ENCODE assay signal across 26 cellular contexts in genomic region chr1:15132961-15133360, GRCh38. TPM values are rescaled to one million over a fixed set of nuclear protein-coding genes. Genes with fewer than 3 reads are reported as not detected.
"Had no signal": no experiment of that assay in that cellular context is flagged by ENCODE, and none has a peak within 500 bp of the region (broad histone marks: within the 10 kb centered on the region; RNA-seq: fewer than 3 reads in every experiment).

No MANE protein-coding gene starts in this region.

- FAIRE-seq: islet of Langerhans, kidney had no signal

- H3K9me3 ChIP-seq: lower lobe of right lung, right lobe of liver, testis, thyroid gland, transverse colon, upper lobe of left lung, vagina had no signal

- H3K4me3 ChIP-seq: left lung, lower lobe of right lung, right atrium auricular region, right lobe of liver, smooth muscle cell, testis, thyroid gland, transverse colon, upper lobe of left lung, vagina had no signal

- H3K27me3 ChIP-seq: right atrium auricular region, right lobe of liver, testis, thyroid gland, transverse colon, upper lobe of left lung, vagina had no signal

- H3K27ac ChIP-seq: left lung, lower lobe of right lung, right atrium auricular region, right lobe of liver, testis, thyroid gland, transverse colon, upper lobe of left lung, vagina had no signal

- H3K4me1 ChIP-seq: lower lobe of right lung, right atrium auricular region, right lobe of liver, testis, thyroid gland, transverse colon, upper lobe of left lung, vagina had no signal

- H3K4me2 ChIP-seq: smooth muscle cell had no signal

- H3K36me3 ChIP-seq: left lung, lower lobe of right lung, right atrium auricular region, right lobe of liver, thyroid gland, transverse colon, upper lobe of left lung, vagina had no signal

- DNase-seq: hypothalamus; immature natural killer cell; kidney; left colon; left lung; lower lobe of right lung; mammary epithelial cell; mesenchymal stem cell; naive thymus-derived CD8-positive, alpha-beta T cell; nucleus accumbens; right lobe of liver; stimulated activated CD4-positive, alpha-beta T cell treated with anti-CD3 and anti-CD28 coated beads, Interleukin-1b, Interleukin-23, amount 100 ng/mL, for 48 hours; stimulated activated CD4-positive, alpha-beta T cell treated with anti-CD3 and anti-CD28 coated beads, Interleukin-2, amount 100 ng/mL, for 48 hours; stimulated activated CD4-positive, alpha-beta T cell treated with anti-CD3 and anti-CD28 coated beads, Interleukin-4, amount 100 ng/mL, for 4 hours; stimulated activated CD8-positive, alpha-beta memory T cell treated with anti-CD3 and anti-CD28 coated beads, Interleukin-4, amount 100 ng/mL, for 48 hours; stimulated activated naive CD4-positive, alpha-beta T cell treated with Interleukin-2 at 50 U/mL for 16 hours; stimulated activated naive CD8-positive, alpha-beta T cell treated with anti-CD3 and anti-CD28 coated beads, Interleukin-15, amount 100 ng/mL, for 72 hours; testis; thyroid gland; transverse colon; upper lobe of left lung had no signal

- ATAC-seq: left colon; left lung; lower lobe of right lung; naive thymus-derived CD8-positive, alpha-beta T cell; right lobe of liver; stimulated activated memory B cell treated with anti-CD40 and anti-IgM and Interleukin-4, amounts not matched to agents 10 μg/mL and 1 μg/mL and 100 μg/mL, for 72 hours; stimulated activated naive CD8-positive, alpha-beta T cell treated with anti-CD3 and anti-CD28 coated beads, Interleukin-15, amount 100 ng/mL, for 72 hours had no signal

RNA-seq across cellular contexts. Expression of gene TMEM51, which starts 20.6 kb away (rescaled TPM):
- total RNA-seq: naive thymus-derived CD8-positive, alpha-beta T cell had no signal
- polyA plus RNA-seq: immature natural killer cell; naive thymus-derived CD8-positive, alpha-beta T cell had no signal
